21 cellular contexts compared by ENCODE assay signal in the genomic region with DNA sequence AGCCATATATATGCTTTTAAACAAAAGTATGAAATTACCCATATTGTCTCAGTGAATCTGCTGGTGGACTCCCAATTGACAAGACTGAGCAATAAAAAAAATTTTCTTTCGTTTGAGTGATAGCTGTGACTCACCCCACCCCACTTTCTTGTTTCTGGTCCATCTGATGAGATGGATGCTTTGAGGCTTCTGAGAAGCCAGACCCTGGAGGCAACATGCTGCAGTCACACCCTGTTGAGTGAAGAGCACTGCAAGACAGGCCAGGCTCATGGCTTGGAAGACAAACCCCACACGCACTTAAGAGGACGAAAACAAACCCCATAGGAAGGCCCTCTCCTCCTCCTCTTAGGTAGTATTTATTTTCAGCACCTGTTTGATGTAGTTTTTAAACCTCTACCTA.
"Had no signal": no experiment of that assay in that cellular context is flagged by ENCODE, and none has a peak within 500 bp of the region (broad histone marks: within the 10 kb centered on the region; RNA-seq: fewer than 3 reads in every experiment).

No MANE protein-coding gene starts in this region.

- H3K4me2 ChIP-seq: KMS-11 had no signal

- ATAC-seq: activated T-helper 17 cell treated with anti-CD3 and anti-CD28 coated beads, Interleukin-2, amount 50 U/mL, for 72 hours; T-helper 17 cell had no signal

- H3K27ac Mint-ChIP-seq: activated B cell treated with CpG ODN at 0.5 μM for 24 hours; activated CD4-positive, alpha-beta memory T cell treated with anti-CD3 and anti-CD28 coated beads for 36 hours; activated CD4-positive, alpha-beta T cell treated with anti-CD3 and anti-CD28 coated beads, Interleukin-2, amount 10 ng/mL, durations not matched to agents 7 days and 5 days; activated naive CD4-positive, alpha-beta T cell treated with anti-CD3 and anti-CD28 coated beads for 36 hours; activated naive CD8-positive, alpha-beta T cell treated with anti-CD3 and anti-CD28 coated beads for 36 hours; activated T-helper 17 cell treated with anti-CD3 and anti-CD28 coated beads, Interleukin-2, amount 50 U/mL, for 72 hours; T-helper 17 cell had no signal

- DNase-seq: activated B cell treated with CpG ODN at 0.5 μM for 24 hours; activated CD4-positive, alpha-beta memory T cell treated with anti-CD3 and anti-CD28 coated beads for 36 hours; activated CD4-positive, alpha-beta T cell treated with anti-CD3 and anti-CD28 coated beads, Interleukin-2, amount 10 ng/mL, durations not matched to agents 7 days and 5 days; activated gamma-delta T cell; activated naive CD4-positive, alpha-beta T cell treated with anti-CD3 and anti-CD28 coated beads for 36 hours; activated naive CD8-positive, alpha-beta T cell treated with anti-CD3 and anti-CD28 coated beads for 36 hours; activated T-cell treated with anti-CD3 and anti-CD28 coated beads for 4 hours; activated T-cell treated with anti-CD3 and anti-CD28 coated beads, Interleukin-2, amount 50 U/mL, for 48 hours; anterior cingulate cortex; cerebellar nuclear complex; NCI-H1092; NCI-H1417 treated with DMSO at 0.1 percent for 48 hours; NCI-H1694; NCI-H2029; NCI-H2107; NCI-H524; SIG-M5; T-helper 17 cell; T-helper 9 cell had no signal

- H3K4me1 Mint-ChIP-seq: activated B cell treated with CpG ODN at 0.5 μM for 24 hours; activated CD4-positive, alpha-beta T cell treated with anti-CD3 and anti-CD28 coated beads, Interleukin-2, amount 10 ng/mL, durations not matched to agents 7 days and 5 days; activated naive CD8-positive, alpha-beta T cell treated with anti-CD3 and anti-CD28 coated beads for 36 hours; activated T-helper 17 cell treated with anti-CD3 and anti-CD28 coated beads, Interleukin-2, amount 50 U/mL, for 72 hours; T-helper 17 cell had no signal

- H3K9me3 Mint-ChIP-seq: activated B cell treated with CpG ODN at 0.5 μM for 24 hours; activated CD4-positive, alpha-beta memory T cell treated with anti-CD3 and anti-CD28 coated beads for 36 hours; activated CD4-positive, alpha-beta T cell treated with anti-CD3 and anti-CD28 coated beads, Interleukin-2, amount 10 ng/mL, durations not matched to agents 7 days and 5 days; activated naive CD8-positive, alpha-beta T cell treated with anti-CD3 and anti-CD28 coated beads for 36 hours; activated T-helper 17 cell treated with anti-CD3 and anti-CD28 coated beads, Interleukin-2, amount 50 U/mL, for 72 hours had no signal

- H3K9ac ChIP-seq: KMS-11 had no signal

- H3K27ac ChIP-seq: KMS-11 had no signal

- H3K27me3 Mint-ChIP-seq: activated B cell treated with CpG ODN at 0.5 μM for 24 hours; activated CD4-positive, alpha-beta memory T cell treated with anti-CD3 and anti-CD28 coated beads for 36 hours; activated CD4-positive, alpha-beta T cell treated with anti-CD3 and anti-CD28 coated beads, Interleukin-2, amount 10 ng/mL, durations not matched to agents 7 days and 5 days; activated naive CD8-positive, alpha-beta T cell treated with anti-CD3 and anti-CD28 coated beads for 36 hours; activated T-helper 17 cell treated with anti-CD3 and anti-CD28 coated beads, Interleukin-2, amount 50 U/mL, for 72 hours; T-helper 17 cell had no signal

- H3K36me3 Mint-ChIP-seq: activated CD4-positive, alpha-beta memory T cell treated with anti-CD3 and anti-CD28 coated beads for 36 hours; activated naive CD8-positive, alpha-beta T cell treated with anti-CD3 and anti-CD28 coated beads for 36 hours had no signal

- H3K4me3 Mint-ChIP-seq: activated B cell treated with CpG ODN at 0.5 μM for 24 hours; activated CD4-positive, alpha-beta memory T cell treated with anti-CD3 and anti-CD28 coated beads for 36 hours; activated CD4-positive, alpha-beta T cell treated with anti-CD3 and anti-CD28 coated beads, Interleukin-2, amount 10 ng/mL, durations not matched to agents 7 days and 5 days; activated naive CD4-positive, alpha-beta T cell treated with anti-CD3 and anti-CD28 coated beads for 36 hours; activated naive CD8-positive, alpha-beta T cell treated with anti-CD3 and anti-CD28 coated beads for 36 hours; activated T-helper 17 cell treated with anti-CD3 and anti-CD28 coated beads, Interleukin-2, amount 50 U/mL, for 72 hours; T-helper 17 cell had no signal
